ENCODE assay signal across 14 cellular contexts in genomic region chr14:102185360-102185759, GRCh38. TPM values are rescaled to one million over a fixed set of nuclear protein-coding genes. Genes with fewer than 3 reads are reported as not detected.
DNase-seq lines count a peak whose midpoint lies in the region; TF ChIP-seq lines count a peak whose summit lies in the region.
"Had no signal": no experiment of that assay in that cellular context is flagged by ENCODE, and none has a peak within 500 bp of the region (broad histone marks: within the 10 kb centered on the region; RNA-seq: fewer than 3 reads in every experiment).

No MANE protein-coding gene starts in this region.

- peak overlapping the region in 58 of 59 donors; percentile 48 to 100 (median 92) for H3K27ac ChIP-seq in dorsolateral prefrontal cortex
- H3K27ac ChIP-seq in stomach, result peak overlapping the region in 2 of 5 donors; percentile 2 to 67
- H3K27ac ChIP-seq: lower lobe of right lung, Peyer's patch, upper lobe of left lung had no signal

- H3K36me3 ChIP-seq in stomach, result no peaks in the 10 kb centered on the region
- H3K36me3 ChIP-seq: lower lobe of right lung, Peyer's patch, upper lobe of left lung had no signal

- peak; percentile 16 for DNase-seq in NCI-H345 (lab: John Stamatoyannopoulos, UW)
- no peak for DNase-seq in NCI-H345 treated with DMSO at 0.1 percent for 48 hours (lab: John Stamatoyannopoulos, UW; ENCODE audit: unreplicated experiment)
- DNase-seq in NCI-H526 treated with DMSO at 0.1 percent for 48 hours (lab: John Stamatoyannopoulos, UW), result peak; percentile 91
- DNase-seq in dorsolateral prefrontal cortex, result no peak
- peak; percentile 58 for DNase-seq in stomach
- no peak for DNase-seq in central memory CD4-positive, alpha-beta T cell
- DNase-seq in globus pallidus (ENCODE audit: low spot score), result no peak
- no peak for DNase-seq in stimulated activated CD4-positive, alpha-beta T cell treated with anti-CD3 and anti-CD28 coated beads, Interleukin-2, amount 100 ng/mL, for 24 hours
- DNase-seq: activated CD4-positive, alpha-beta T cell treated with anti-CD3 and anti-CD28 coated beads, Interleukin-2, amount 50 U/mL, for 48 hours; activated gamma-delta T cell treated with Interleukin-2 at 50 U/mL for 16 hours; lower lobe of right lung; NCI-H2171 treated with DMSO at 0.1 percent for 48 hours; Peyer's patch; upper lobe of left lung had no signal

- TF ChIP-seq EP300 in stomach (IDR thresholded peaks at IDR 0.05), result no peak

- TF ChIP-seq CTCF in dorsolateral prefrontal cortex (IDR thresholded peaks at IDR 0.05 in 54 of 56, conservative IDR thresholded peaks at IDR 0.05 in 2 of 56; ENCODE audit: low read depth in 1 of 56, partially characterized antibody in 56 of 56) (peak in 2 of 56 donors; percentile 5 to 13), stomach (IDR thresholded peaks at IDR 0.05) (no peak)

- H3K4me1 ChIP-seq in stomach, result peaks cover 38 to 88% (median 61%) of the 10 kb centered on the region in 4 donors

- 31 to 58% (median 53%) methylated on average over 8 of the region's 8 CpGs for WGBS in stomach, 5 donors

- peak overlapping the region in 3 of 59 donors; percentile 14 to 42 (median 31) for H3K4me3 ChIP-seq in dorsolateral prefrontal cortex
- no peak overlapping the region for H3K4me3 ChIP-seq in stomach
- H3K4me3 ChIP-seq: lower lobe of right lung, Peyer's patch, upper lobe of left lung had no signal

- intact Hi-C loops in dorsolateral prefrontal cortex (cut with DNase I), result no loop called here
- intact Hi-C loops in stomach (cut with DNase I; ENCODE audit: low total_unique reads), result no loop called here

- no peaks in the 10 kb centered on the region for H3K9me3 ChIP-seq in stomach
- H3K9me3 ChIP-seq: lower lobe of right lung, Peyer's patch, upper lobe of left lung had no signal

- no peaks in the 10 kb centered on the region for H3K27me3 ChIP-seq in dorsolateral prefrontal cortex
- H3K27me3 ChIP-seq in stomach, result no peaks in the 10 kb centered on the region
- H3K27me3 ChIP-seq: Peyer's patch, upper lobe of left lung had no signal

- no peak for TF ChIP-seq POLR2A in stomach (IDR thresholded peaks at IDR 0.05)

RNA-seq across cellular contexts. Expression of gene WDR20, which starts 45.7 kb away (rescaled TPM):
- total RNA-seq in dorsolateral prefrontal cortex (10 to 100 TPM; 35.1 to 88.2 (median 50.0) TPM), stomach (10 to 100 TPM; 13.9 to 44.2 (median 25.5) TPM)
- polyA plus RNA-seq in stomach, result 1 to 10 TPM; 8.2 to 9.2 (median 8.4) TPM

Comparison
In these comparisons a context has a peak if more than half of its experiments do, and no peak if none do; other contexts are left out.
1. DNase-seq: peak in NCI-H345 (single experiment), NCI-H526 treated with DMSO at 0.1 percent for 48 hours (single experiment) and stomach (single experiment); none in NCI-H345 treated with DMSO at 0.1 percent for 48 hours (single experiment), dorsolateral prefrontal cortex (0 of 10), central memory CD4-positive, alpha-beta T cell (single experiment), globus pallidus (single experiment) and stimulated activated CD4-positive, alpha-beta T cell treated with anti-CD3 and anti-CD28 coated beads, Interleukin-2, amount 100 ng/mL, for 24 hours (0 of 2).